ENCODE assay signal across 8 cellular contexts in genomic region chr3:194584435-194584776, GRCh38. TPM values are rescaled to one million over a fixed set of nuclear protein-coding genes. Genes with fewer than 3 reads are reported as not detected.
DNase-seq lines count a peak whose midpoint lies in the region; FAIRE-seq and TF ChIP-seq lines count a peak whose summit lies in the region.

No MANE protein-coding gene starts in this region.

- no peaks in the 10 kb centered on the region for H3K4me1 ChIP-seq in iPS DF 6.9 (ENCODE audit: control insufficient read depth, insufficient read depth, low read length)
- peaks cover 7 to 43% (median 24%) of the 10 kb centered on the region in 6 donors for H3K4me1 ChIP-seq in spleen

- no peaks in the 10 kb centered on the region for H3K9me3 Mint-ChIP-seq in activated T-helper 1 cell treated with anti-CD3 and anti-CD28 coated beads, Interleukin-12 subunit alpha, Interleukin-12 subunit beta, Interleukin-2, Interleukin-4 antibody, amounts not matched to agents 30 ng/mL and 10 ng/mL and 1 ng/mL, durations not matched to agents 14 hours and 24 hours and 36 hours

- DNase-seq in HFF-Myc (ENCODE audit: extremely low read depth, low read depth) (no peak), iPS DF 6.9 (ENCODE audit: low read depth, low spot score) (no peak), spleen (no peak), NCI-H187 treated with DMSO at 0.1 percent for 48 hours (lab: John Stamatoyannopoulos, UW) (no peak), NCI-H2227 (lab: John Stamatoyannopoulos, UW; ENCODE audit: unreplicated experiment) (no peak), GDM1 (lab: John Stamatoyannopoulos, UW) (no peak), RCC 7860 (ENCODE audit: low spot score) (no peak)
- DNase-seq in activated T-helper 1 cell treated with anti-CD3 and anti-CD28 coated beads, Interleukin-12 subunit alpha, Interleukin-12 subunit beta, Interleukin-2, Interleukin-4 antibody, amounts not matched to agents 30 ng/mL and 10 ng/mL and 1 ng/mL, durations not matched to agents 14 hours and 24 hours and 36 hours (ENCODE audit: low spot score): no peak

- H3K27ac Mint-ChIP-seq in activated T-helper 1 cell treated with anti-CD3 and anti-CD28 coated beads, Interleukin-12 subunit alpha, Interleukin-12 subunit beta, Interleukin-2, Interleukin-4 antibody, amounts not matched to agents 30 ng/mL and 10 ng/mL and 1 ng/mL, durations not matched to agents 14 hours and 24 hours and 36 hours: peak overlapping the region; percentile 96

- H3K9me3 ChIP-seq in iPS DF 6.9 (ENCODE audit: control insufficient read depth, insufficient read depth, low read length): no peaks in the 10 kb centered on the region
- H3K9me3 ChIP-seq in spleen: no peaks in the 10 kb centered on the region

- H3K36me3 Mint-ChIP-seq in activated T-helper 1 cell treated with anti-CD3 and anti-CD28 coated beads, Interleukin-12 subunit alpha, Interleukin-12 subunit beta, Interleukin-2, Interleukin-4 antibody, amounts not matched to agents 30 ng/mL and 10 ng/mL and 1 ng/mL, durations not matched to agents 14 hours and 24 hours and 36 hours (ENCODE audit: low read depth): peaks cover 9% of the 10 kb centered on the region

- H3K27ac ChIP-seq in iPS DF 6.9 (ENCODE audit: low read length) (no peak overlapping the region), spleen (peak overlapping the region; percentile 93 to 96 (median 94))

- TF ChIP-seq POLR2A in spleen (IDR thresholded peaks at IDR 0.05): no peak

- intact Hi-C loops in activated T-helper 1 cell treated with anti-CD3 and anti-CD28 coated beads, Interleukin-12 subunit alpha, Interleukin-12 subunit beta, Interleukin-2, Interleukin-4 antibody, amounts not matched to agents 30 ng/mL and 10 ng/mL and 1 ng/mL, durations not matched to agents 14 hours and 24 hours and 36 hours (cut with micrococcal nuclease): loop anchor here (1.0 to 10.0 kb wide), 7 partner anchors 10 to 960 kb away; partner anchors contain the start of genes HES1 and PPP1R2
- intact Hi-C loops in spleen (cut with DNase I; ENCODE audit: low total_unique reads): no loop called here

- H3K4me3 Mint-ChIP-seq in activated T-helper 1 cell treated with anti-CD3 and anti-CD28 coated beads, Interleukin-12 subunit alpha, Interleukin-12 subunit beta, Interleukin-2, Interleukin-4 antibody, amounts not matched to agents 30 ng/mL and 10 ng/mL and 1 ng/mL, durations not matched to agents 14 hours and 24 hours and 36 hours: peak overlapping the region; percentile 98

- no CpG with 5 or more reads among the region's 3 CpGs for WGBS in iPS DF 6.9 (ENCODE audit: insufficient coverage, insufficient read length)
- WGBS in spleen, 5 donors: 39 to 45% (median 42%) methylated on average over 3 of the region's 3 CpGs

- FAIRE-seq in RCC 7860 (lab: Jason Lieb, UNC): no peak

- H3K36me3 ChIP-seq in iPS DF 6.9 (ENCODE audit: control insufficient read depth, insufficient read depth, low read length) (no peaks in the 10 kb centered on the region), spleen (peaks cover 0 to 33% (median 0%) of the 10 kb centered on the region in 6 donors)

- H3K27me3 Mint-ChIP-seq in activated T-helper 1 cell treated with anti-CD3 and anti-CD28 coated beads, Interleukin-12 subunit alpha, Interleukin-12 subunit beta, Interleukin-2, Interleukin-4 antibody, amounts not matched to agents 30 ng/mL and 10 ng/mL and 1 ng/mL, durations not matched to agents 14 hours and 24 hours and 36 hours (ENCODE audit: insufficient read depth): peaks cover 7% of the 10 kb centered on the region

- peaks cover 34% of the 10 kb centered on the region for H3K4me1 Mint-ChIP-seq in activated T-helper 1 cell treated with anti-CD3 and anti-CD28 coated beads, Interleukin-12 subunit alpha, Interleukin-12 subunit beta, Interleukin-2, Interleukin-4 antibody, amounts not matched to agents 30 ng/mL and 10 ng/mL and 1 ng/mL, durations not matched to agents 14 hours and 24 hours and 36 hours (ENCODE audit: low read depth)

- H3K27me3 ChIP-seq in iPS DF 6.9 (ENCODE audit: control insufficient read depth, insufficient read depth, low read length) (no peaks in the 10 kb centered on the region), spleen (replicated peaks in 1 of 7) (no peaks in the 10 kb centered on the region)

- peak overlapping the region; percentile 95 for H3K4me3 ChIP-seq in HFF-Myc (replicated peaks; ENCODE audit: low read depth, low read length)
- peak overlapping the region; percentile 59; the same call in 1 of the 2 replicates for H3K4me3 ChIP-seq in iPS DF 6.9 (ENCODE audit: low read length)
- H3K4me3 ChIP-seq in spleen: peak overlapping the region; percentile 55 to 89 (median 68)

- no peak for TF ChIP-seq CTCF in HFF-Myc (IDR thresholded peaks at IDR 0.05; ENCODE audit: low read depth, low read length, missing control alignments)
- no peak for TF ChIP-seq CTCF in spleen (IDR thresholded peaks at IDR 0.05 in 8 of 11, conservative IDR thresholded peaks at IDR 0.05 in 3 of 11)

RNA-seq across cellular contexts. Expression of gene TMEM44, which starts 48.8 kb away (rescaled TPM):
- 2.1 and 2.4 TPM in 2 replicates for total RNA-seq in activated T-helper 1 cell treated with anti-CD3 and anti-CD28 coated beads, Interleukin-12 subunit alpha, Interleukin-12 subunit beta, Interleukin-2, Interleukin-4 antibody, amounts not matched to agents 30 ng/mL and 10 ng/mL and 1 ng/mL, durations not matched to agents 14 hours and 24 hours and 36 hours
- total RNA-seq in spleen: 10 to 100 TPM; 11.5 to 30.3 (median 21.7) TPM
- polyA plus RNA-seq in spleen: 10 to 100 TPM in 2 of 3 donors, 1 to 10 TPM in 1; 5.5 to 23.3 (median 22.4) TPM
